In genomic region chrX:153539979-153540358, GRCh38 we compare ENCODE assay signal across 1 cellular context.
TF ChIP-seq lines count a peak whose summit lies in the region.

No MANE protein-coding gene starts in this region.

TF ChIP-seq in HepG2, 621 proteins besides CTCF, POLR2A, EP300 and RAD21:
- no peak for TF ChIP-seq ZBTB43 (CRISPR knock-in tag; conservative IDR thresholded peaks at IDR 0.05)
- TF ChIP-seq NCOA2 (CRISPR knock-in tag; IDR thresholded peaks at IDR 0.05) = no peak
- TF ChIP-seq PRDM4 (CRISPR knock-in tag; IDR thresholded peaks at IDR 0.05; ENCODE audit: borderline replicate concordance) = no peak
- TF ChIP-seq SNAI1 (CRISPR knock-in tag; IDR thresholded peaks at IDR 0.05; ENCODE audit: borderline replicate concordance) = no peak
- no peak for TF ChIP-seq ZBTB44 (CRISPR knock-in tag; IDR thresholded peaks at IDR 0.05)
- TF ChIP-seq RELA (CRISPR knock-in tag; IDR thresholded peaks at IDR 0.05) = no peak
- TF ChIP-seq RERE (CRISPR knock-in tag; IDR thresholded peaks at IDR 0.05; ENCODE audit: low read depth) = no peak
- TF ChIP-seq BCL6 (CRISPR knock-in tag; IDR thresholded peaks at IDR 0.05) = no peak
